In genomic region chr10:69092959-69093850, GRCh38 we compare ENCODE assay signal across 8 cellular contexts. TPM values are rescaled to one million over a fixed set of nuclear protein-coding genes. Genes with fewer than 3 reads are reported as not detected.
DNase-seq lines count a peak whose midpoint lies in the region; ATAC-seq and TF ChIP-seq lines count a peak whose summit lies in the region.

No MANE protein-coding gene starts in this region.

- H3K79me1 ChIP-seq in mesenchymal stem cell (replicated peaks; ENCODE audit: low read length, poor library complexity, severe bottlenecking): peaks cover 11% of the 10 kb centered on the region

- H2BK12ac ChIP-seq in mesenchymal stem cell (ENCODE audit: low read length in 2 of 2): no peak overlapping the region

- no peak overlapping the region for H3K4ac ChIP-seq in mesenchymal stem cell (ENCODE audit: low read depth in 1 of 2, low read length in 2 of 2)

- H3K4me1 ChIP-seq in DND-41 (ENCODE audit: insufficient read depth, low read length): peaks cover 9% of the 10 kb centered on the region
- peaks cover 25% of the 10 kb centered on the region for H3K4me1 ChIP-seq in effector memory CD4-positive, alpha-beta T cell (ENCODE audit: control insufficient read depth, insufficient read depth, low read length, poor library complexity, severe bottlenecking)
- H3K4me1 ChIP-seq in mesenchymal stem cell (ENCODE audit: control insufficient read depth, insufficient read depth, low read depth, low read length): peaks cover 4% of the 10 kb centered on the region

- no peak overlapping the region for H2BK15ac ChIP-seq in mesenchymal stem cell (ENCODE audit: low read depth, poor library complexity, severe bottlenecking)

- no peak overlapping the region for H3K27ac ChIP-seq in DND-41 (ENCODE audit: low read length)
- H3K27ac ChIP-seq in effector memory CD4-positive, alpha-beta T cell (ENCODE audit: insufficient read depth, low read length, poor library complexity, severe bottlenecking): peak overlapping the region; percentile 28
- H3K27ac ChIP-seq in mesenchymal stem cell (ENCODE audit: low read length, poor library complexity, severe bottlenecking): peak overlapping the region; percentile 6

- DNase-seq in DND-41: peak; percentile 81
- DNase-seq in NCI-H774 (lab: John Stamatoyannopoulos, UW): peak; percentile 24
- DNase-seq in activated CD4-positive, alpha-beta T cell treated with anti-CD3 and anti-CD28 coated beads, Interleukin-2, amount 50 U/mL, for 48 hours: peak; percentile 77 to 86
- DNase-seq in effector memory CD4-positive, alpha-beta T cell: peak; percentile 60 to 82 (median 68)
- DNase-seq in mesenchymal stem cell: peak; percentile 87
- DNase-seq in stimulated activated CD8-positive, alpha-beta memory T cell treated with anti-CD3 and anti-CD28 coated beads, Interleukin-4, amount 100 ng/mL, for 1 hour (ENCODE audit: low read depth in 2 of 2, low spot score in 1 of 2): peak; percentile 56 to 65

- H2AK5ac ChIP-seq in mesenchymal stem cell (ENCODE audit: low read length, severe bottlenecking): no peak overlapping the region

- no peak overlapping the region for H2BK120ac ChIP-seq in mesenchymal stem cell (ENCODE audit: low read depth, low read length)

- H2AFZ ChIP-seq in DND-41 (ENCODE audit: low read depth, low read length) (peak overlapping the region; percentile 75), mesenchymal stem cell (ENCODE audit: low read depth, low read length) (peak overlapping the region; percentile 29)

- no peak overlapping the region for H3K14ac ChIP-seq in mesenchymal stem cell (ENCODE audit: low read length in 2 of 2)

- H4K8ac ChIP-seq in mesenchymal stem cell (ENCODE audit: low read length): no peak overlapping the region

- H3K79me2 ChIP-seq in DND-41 (ENCODE audit: insufficient read depth, low read length): no peaks in the 10 kb centered on the region

- H3K23ac ChIP-seq in mesenchymal stem cell (ENCODE audit: low read length in 2 of 2): no peak overlapping the region

- 53% methylated on average over 16 of the region's 17 CpGs for WGBS in mesenchymal stem cell

- H4K91ac ChIP-seq in mesenchymal stem cell (ENCODE audit: low read length): no peak overlapping the region

- H3K4me2 ChIP-seq in DND-41 (ENCODE audit: insufficient read depth, low read length): no peak overlapping the region
- no peak overlapping the region for H3K4me2 ChIP-seq in mesenchymal stem cell (ENCODE audit: low read length, poor library complexity, severe bottlenecking)

- H3K9me3 ChIP-seq in DND-41 (ENCODE audit: insufficient read depth, low read length, severe bottlenecking) (no peaks in the 10 kb centered on the region), mesenchymal stem cell (ENCODE audit: control insufficient read depth, low read length) (no peaks in the 10 kb centered on the region)
- no peaks in the 10 kb centered on the region for H3K9me3 ChIP-seq in effector memory CD4-positive, alpha-beta T cell (ENCODE audit: control insufficient read depth, low read length)

- H3K9ac ChIP-seq in DND-41 (ENCODE audit: low read depth, low read length) (no peak overlapping the region), mesenchymal stem cell (ENCODE audit: low read length) (peak overlapping the region; percentile 14)

- H3K27me3 ChIP-seq in DND-41 (ENCODE audit: insufficient read depth, low read length, poor library complexity) (no peaks in the 10 kb centered on the region), mesenchymal stem cell (ENCODE audit: control insufficient read depth in 1 of 2, insufficient read depth in 1 of 2, low read length in 2 of 2) (no peaks in the 10 kb centered on the region)
- no peaks in the 10 kb centered on the region for H3K27me3 ChIP-seq in effector memory CD4-positive, alpha-beta T cell (replicated peaks; ENCODE audit: control insufficient read depth, insufficient read depth, low read length, poor library complexity, severe bottlenecking)

- ATAC-seq in DND-41 (ENCODE audit: insufficient read depth, low read depth) (peak; percentile 96), HG03520 (IDR thresholded peaks at IDR 0.05; ENCODE audit: unreplicated experiment) (peak; percentile 35), GM19023 (IDR thresholded peaks at IDR 0.05; ENCODE audit: unreplicated experiment) (no peak)

- no peak overlapping the region for H2BK5ac ChIP-seq in mesenchymal stem cell (ENCODE audit: low read depth, low read length, poor library complexity, severe bottlenecking)

- TF ChIP-seq CTCF in DND-41 (IDR thresholded peaks at IDR 0.05; ENCODE audit: borderline replicate concordance, extremely low read depth, low read length, poor library complexity, severe bottlenecking): peak; percentile 83

- H3K4me3 ChIP-seq in DND-41 (ENCODE audit: low read depth in 1 of 2, low read length in 2 of 2) (no peak overlapping the region), mesenchymal stem cell (ENCODE audit: insufficient read depth in 1 of 2, low read depth in 1 of 2, low read length in 2 of 2) (no peak overlapping the region)
- H3K4me3 ChIP-seq in effector memory CD4-positive, alpha-beta T cell (ENCODE audit: insufficient read depth, low read depth, low read length, poor library complexity, severe bottlenecking): no peak overlapping the region

- no peaks in the 10 kb centered on the region for H3K36me3 ChIP-seq in DND-41 (ENCODE audit: insufficient read depth, low read length)
- peaks cover 11% of the 10 kb centered on the region for H3K36me3 ChIP-seq in effector memory CD4-positive, alpha-beta T cell (ENCODE audit: control insufficient read depth, insufficient read depth, low read length)
- no peaks in the 10 kb centered on the region for H3K36me3 ChIP-seq in mesenchymal stem cell (ENCODE audit: control insufficient read depth in 1 of 2, insufficient read depth in 2 of 2, low read depth in 1 of 2, low read length in 2 of 2)

- no peaks in the 10 kb centered on the region for H4K20me1 ChIP-seq in DND-41 (ENCODE audit: insufficient read depth, low read length)

- H3K18ac ChIP-seq in mesenchymal stem cell (ENCODE audit: low read depth in 1 of 2, low read length in 2 of 2): no peak overlapping the region

RNA-seq across cellular contexts. Expression of gene SRGN, which starts 5.3 kb away (rescaled TPM):
- polyA plus RNA-seq in mesenchymal stem cell (2013, experiment 1 of 2): 1.1 TPM
- 1.1 TPM for polyA plus RNA-seq in mesenchymal stem cell (2013, experiment 2 of 2)

RNA-seq across cellular contexts. Expression of gene VPS26A, which starts 30.8 kb away (rescaled TPM):
- polyA plus RNA-seq in mesenchymal stem cell (2013, experiment 1 of 2): 60.4 TPM
- polyA plus RNA-seq in mesenchymal stem cell (2013, experiment 2 of 2): 65.4 TPM

Comparison
In these comparisons a context has a peak if more than half of its experiments do, and no peak if none do; other contexts are left out.
1. DNase-seq: peak in every context shown above with its lines; median percentile 87 in mesenchymal stem cell; 82 in activated CD4-positive, alpha-beta T cell treated with anti-CD3 and anti-CD28 coated beads, Interleukin-2, amount 50 U/mL, for 48 hours; 81 in DND-41; 68 in effector memory CD4-positive, alpha-beta T cell; 60 in stimulated activated CD8-positive, alpha-beta memory T cell treated with anti-CD3 and anti-CD28 coated beads, Interleukin-4, amount 100 ng/mL, for 1 hour; 24 in NCI-H774.